Comparison of ENCODE assay signal across 13 cellular contexts in genomic region chr10:69202332-69202731, GRCh38. TPM values are rescaled to one million over a fixed set of nuclear protein-coding genes. Genes with fewer than 3 reads are reported as not detected.
DNase-seq lines count a peak whose midpoint lies in the region; TF ChIP-seq lines count a peak whose summit lies in the region.
"Had no signal": no experiment of that assay in that cellular context is flagged by ENCODE, and none has a peak within 500 bp of the region (broad histone marks: within the 10 kb centered on the region; RNA-seq: fewer than 3 reads in every experiment).

No MANE protein-coding gene starts in this region.

- H3K9me2 ChIP-seq in GM23248 (ENCODE audit: insufficient read depth): no peaks in the 10 kb centered on the region

- H3F3A ChIP-seq in GM23248 (ENCODE audit: insufficient read depth): no peaks in the 10 kb centered on the region

- no peaks in the 10 kb centered on the region for H3K9me3 ChIP-seq in GM23248 (ENCODE audit: low read depth)
- no peaks in the 10 kb centered on the region for H3K9me3 ChIP-seq in adrenal gland (replicated peaks in 1 of 3)
- H3K9me3 ChIP-seq: BLaER1 treated with 17β-estradiol and CSF1 and Interleukin-3, amounts not matched to agents 10 nM and 100 nM; right atrium auricular region had no signal

- H3K36me3 ChIP-seq in GM23248 (ENCODE audit: low read depth) (peaks cover 46% of the 10 kb centered on the region), adrenal gland (replicated peaks in 1 of 2) (peaks cover 0 to 61% of the 10 kb centered on the region in 2 donors)

- TF ChIP-seq POLR2A in adrenal gland (IDR thresholded peaks at IDR 0.05): no peak

- H3K27ac ChIP-seq in GM23248: 0 out of 2 replicates have a peak overlapping the region, but pooled peaks have one; percentile 7
- H3K27ac ChIP-seq in adrenal gland: no peak overlapping the region
- H3K27ac ChIP-seq: BLaER1 treated with 17β-estradiol and CSF1 and Interleukin-3, amounts not matched to agents 10 nM and 100 nM; right atrium auricular region had no signal

- in situ Hi-C loops in GM23248 (cut with MboI): no loop called here

- H3K9ac ChIP-seq in GM23248: no peak overlapping the region
- H3K9ac ChIP-seq: BLaER1 treated with 17β-estradiol and CSF1 and Interleukin-3, amounts not matched to agents 10 nM and 100 nM had no signal

- H3K4me3 Mint-ChIP-seq in activated T-helper 2 cell treated with anti-CD3 and anti-CD28 coated beads, Interferon-gamma antibody, Interleukin-2, Interleukin-4, amounts not matched to agents 10 μg/mL and 5 μg/mL and 100 μg/mL, durations not matched to agents 14 hours and 24 hours and 36 hours (ENCODE audit: low read depth): peak overlapping the region; percentile 54
- peak overlapping the region in 3 of 5 donors; percentile 27 to 55 (median 33) for H3K4me3 Mint-ChIP-seq in immature natural killer cell

- no peaks in the 10 kb centered on the region for H3K27me3 Mint-ChIP-seq in activated T-helper 2 cell treated with anti-CD3 and anti-CD28 coated beads, Interferon-gamma antibody, Interleukin-2, Interleukin-4, amounts not matched to agents 10 μg/mL and 5 μg/mL and 100 μg/mL, durations not matched to agents 14 hours and 24 hours and 36 hours (ENCODE audit: low read depth)
- H3K27me3 Mint-ChIP-seq in immature natural killer cell (ENCODE audit: low read depth in 3 of 3): peaks cover 0 to 2% (median 0%) of the 10 kb centered on the region in 3 donors

- no peaks in the 10 kb centered on the region for H3K79me2 ChIP-seq in GM23248 (ENCODE audit: insufficient read depth)

- 70 to 73% methylated on average over 1 of the region's 1 CpG for WGBS in GM23248 (ENCODE audit: low coverage in 1 of 2, low lambda C conversion rate in 2 of 2, missing lambda C conversion rate in 2 of 2), 2 experiments
- 90 to 95% (median 91%) methylated on average over 1 of the region's 1 CpG for WGBS in adrenal gland, 4 donors

- no peaks in the 10 kb centered on the region for H4K20me1 ChIP-seq in GM23248 (ENCODE audit: insufficient read depth)
- H4K20me1 ChIP-seq: BLaER1 treated with 17β-estradiol and CSF1 and Interleukin-3, amounts not matched to agents 10 nM and 100 nM had no signal

- H3K27ac Mint-ChIP-seq in activated T-helper 2 cell treated with anti-CD3 and anti-CD28 coated beads, Interferon-gamma antibody, Interleukin-2, Interleukin-4, amounts not matched to agents 10 μg/mL and 5 μg/mL and 100 μg/mL, durations not matched to agents 14 hours and 24 hours and 36 hours: peak overlapping the region; percentile 73
- H3K27ac Mint-ChIP-seq in immature natural killer cell: peak overlapping the region; percentile 67 to 91 (median 74)

- TF ChIP-seq CTCF in AG09309 (IDR thresholded peaks at IDR 0.05; ENCODE audit: control insufficient read depth, insufficient read depth, low read depth, low read length, missing control alignments): no peak
- TF ChIP-seq CTCF in adrenal gland (IDR thresholded peaks at IDR 0.05): no peak

- no peaks in the 10 kb centered on the region for H3K27me3 ChIP-seq in GM23248 (replicated peaks; ENCODE audit: insufficient read depth)
- no peaks in the 10 kb centered on the region for H3K27me3 ChIP-seq in adrenal gland
- H3K27me3 ChIP-seq: BLaER1 treated with 17β-estradiol and CSF1 and Interleukin-3, amounts not matched to agents 10 nM and 100 nM; right atrium auricular region had no signal

- DNase-seq in AG09309 (ENCODE audit: low read depth) (peak; percentile 35), GM23248 (peak; percentile 30), immature natural killer cell (peak in 2 of 3 donors; percentile 10 to 36), adrenal gland (no peak), MV-4-11 (lab: John Stamatoyannopoulos, UW) (no peak), retina (no peak), NCI-H82 (lab: John Stamatoyannopoulos, UW) (no peak)
- no peak for DNase-seq in activated T-helper 2 cell treated with anti-CD3 and anti-CD28 coated beads, Interferon-gamma antibody, Interleukin-2, Interleukin-4, amounts not matched to agents 10 μg/mL and 5 μg/mL and 100 μg/mL, durations not matched to agents 14 hours and 24 hours and 36 hours (ENCODE audit: low spot score)
- DNase-seq: EL, H7, NCI-H446 had no signal

- H3K4me1 Mint-ChIP-seq in activated T-helper 2 cell treated with anti-CD3 and anti-CD28 coated beads, Interferon-gamma antibody, Interleukin-2, Interleukin-4, amounts not matched to agents 10 μg/mL and 5 μg/mL and 100 μg/mL, durations not matched to agents 14 hours and 24 hours and 36 hours (ENCODE audit: low read depth): peaks cover 42% of the 10 kb centered on the region
- H3K4me1 Mint-ChIP-seq in immature natural killer cell: peaks cover 53 to 57% of the 10 kb centered on the region in 2 donors

- no peaks in the 10 kb centered on the region for H3K4me1 ChIP-seq in GM23248 (ENCODE audit: insufficient read depth)
- H3K4me1 ChIP-seq in adrenal gland (replicated peaks in 1 of 2): no peaks in the 10 kb centered on the region
- H3K4me1 ChIP-seq: BLaER1 treated with 17β-estradiol and CSF1 and Interleukin-3, amounts not matched to agents 10 nM and 100 nM; right atrium auricular region had no signal

- H3K4me3 ChIP-seq in AG09309 (ENCODE audit: control insufficient read depth, low read depth, low read length) (no peak overlapping the region), GM23248 (no peak overlapping the region), adrenal gland (no peak overlapping the region)
- H3K4me3 ChIP-seq: BLaER1 treated with 17β-estradiol and CSF1 and Interleukin-3, amounts not matched to agents 10 nM and 100 nM; right atrium auricular region had no signal

- no peak overlapping the region for H2AFZ ChIP-seq in GM23248

- intact Hi-C loops in activated T-helper 2 cell treated with anti-CD3 and anti-CD28 coated beads, Interferon-gamma antibody, Interleukin-2, Interleukin-4, amounts not matched to agents 10 μg/mL and 5 μg/mL and 100 μg/mL, durations not matched to agents 14 hours and 24 hours and 36 hours (cut with micrococcal nuclease): loop anchor here (5.0 kb wide), 1 partner anchor 115 kb away; the partner anchor contains the start of gene SRGN
- intact Hi-C loops in adrenal gland (cut with DNase I): no loop called here

- H3K4me2 ChIP-seq in GM23248 (ENCODE audit: unreplicated experiment): no peak overlapping the region
- H3K4me2 ChIP-seq: BLaER1 treated with 17β-estradiol and CSF1 and Interleukin-3, amounts not matched to agents 10 nM and 100 nM had no signal

- H3K9me3 Mint-ChIP-seq in activated T-helper 2 cell treated with anti-CD3 and anti-CD28 coated beads, Interferon-gamma antibody, Interleukin-2, Interleukin-4, amounts not matched to agents 10 μg/mL and 5 μg/mL and 100 μg/mL, durations not matched to agents 14 hours and 24 hours and 36 hours: no peaks in the 10 kb centered on the region
- H3K9me3 Mint-ChIP-seq in immature natural killer cell: no peaks in the 10 kb centered on the region

- peaks cover 67% of the 10 kb centered on the region for H3K36me3 Mint-ChIP-seq in activated T-helper 2 cell treated with anti-CD3 and anti-CD28 coated beads, Interferon-gamma antibody, Interleukin-2, Interleukin-4, amounts not matched to agents 10 μg/mL and 5 μg/mL and 100 μg/mL, durations not matched to agents 14 hours and 24 hours and 36 hours (ENCODE audit: low read depth)
- H3K36me3 Mint-ChIP-seq in immature natural killer cell: peaks cover 19 to 29% (median 25%) of the 10 kb centered on the region in 3 donors

RNA-seq across cellular contexts. Expression of gene HKDC1, which starts 17.8 kb away (rescaled TPM):
- 0.13 and 0.32 TPM in 2 replicates for total RNA-seq in GM23248 (2014; rRNA removed; shearing (Covaris generic))
- polyA plus RNA-seq in GM23248 (2016; fragmentation: Nextera tagmentation; extraction: Ambion mirVana) (0.33 and 0.34 TPM in 2 replicates), immature natural killer cell (under 1 TPM in 1 of 3 donors, not detected in 2; 0.16 TPM), adrenal gland (under 1 TPM; 0.04 to 0.48 (median 0.20) TPM)
- 0.09 and 0.11 TPM in 2 replicates for total RNA-seq in activated T-helper 2 cell treated with anti-CD3 and anti-CD28 coated beads, Interferon-gamma antibody, Interleukin-2, Interleukin-4, amounts not matched to agents 10 μg/mL and 5 μg/mL and 100 μg/mL, durations not matched to agents 14 hours and 24 hours and 36 hours
- under 1 TPM in 2 of 8 donors, not detected in 6; under 0.01 to 0.11 TPM for total RNA-seq in adrenal gland

RNA-seq across cellular contexts. Expression of gene SUPV3L1, which starts 22.3 kb away (rescaled TPM):
- 18.2 and 29.9 TPM in 2 replicates for total RNA-seq in GM23248 (2014; rRNA removed; shearing (Covaris generic))
- polyA plus RNA-seq in GM23248 (2016; fragmentation: Nextera tagmentation; extraction: Ambion mirVana) (28.1 and 29.8 TPM in 2 replicates), immature natural killer cell (10 to 100 TPM; 15.0 to 30.4 (median 18.0) TPM), adrenal gland (100 to 1,000 TPM in 2 of 3 donors, 10 to 100 TPM in 1; 54.8 to 165 (median 114) TPM)
- 52.8 and 53.1 TPM in 2 replicates for total RNA-seq in activated T-helper 2 cell treated with anti-CD3 and anti-CD28 coated beads, Interferon-gamma antibody, Interleukin-2, Interleukin-4, amounts not matched to agents 10 μg/mL and 5 μg/mL and 100 μg/mL, durations not matched to agents 14 hours and 24 hours and 36 hours
- 10 to 100 TPM; 24.4 to 53.1 (median 33.6) TPM for total RNA-seq in adrenal gland

Comparison
In these comparisons a context has a peak if more than half of its experiments do, and no peak if none do; other contexts are left out.
1. DNase-seq: peak in AG09309 (single experiment), GM23248 (single experiment) and immature natural killer cell (2 of 3); none in activated T-helper 2 cell treated with anti-CD3 and anti-CD28 coated beads, Interferon-gamma antibody, Interleukin-2, Interleukin-4, amounts not matched to agents 10 μg/mL and 5 μg/mL and 100 μg/mL, durations not matched to agents 14 hours and 24 hours and 36 hours (single experiment), adrenal gland (0 of 7), MV-4-11 (single experiment), retina (single experiment) and NCI-H82 (single experiment).